Comparison of ENCODE assay signal across 17 cellular contexts in the genomic region with DNA sequence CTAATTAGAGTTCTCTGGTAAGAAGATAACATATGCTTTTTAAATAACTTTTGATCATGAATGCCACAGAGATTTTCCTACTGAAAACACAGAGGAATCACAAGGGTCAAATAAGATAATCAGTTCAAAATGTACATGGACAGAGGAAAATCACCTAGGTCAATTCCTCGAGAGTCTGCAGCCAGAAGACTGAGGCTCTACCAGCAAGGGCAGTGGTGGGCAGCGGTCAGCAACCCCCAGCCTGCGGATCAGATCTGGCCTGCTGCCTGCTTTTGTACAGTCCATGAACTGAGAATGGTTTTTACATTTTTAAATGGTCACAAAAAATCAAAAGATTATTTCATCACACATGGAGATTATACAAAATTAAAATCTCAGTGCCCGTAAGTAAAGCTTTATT.
A peak's percentile ranks its signal among the peaks of the same experiment; 100 is the strongest.
DNase-seq lines count a peak whose midpoint lies in the region; ATAC-seq and TF ChIP-seq lines count a peak whose summit lies in the region.
"Had no signal": no experiment of that assay in that cellular context is flagged by ENCODE, and none has a peak within 500 bp of the region (broad histone marks: within the 10 kb centered on the region; RNA-seq: fewer than 3 reads in every experiment).

No MANE protein-coding gene starts in this region.

- H3K4me1 ChIP-seq in foreskin keratinocyte, result no peaks in the 10 kb centered on the region

- TF ChIP-seq CTCF in endothelial cell (IDR thresholded peaks at IDR 0.05; ENCODE audit: unreplicated experiment) (no peak), foreskin keratinocyte (conservative IDR thresholded peaks at IDR 0.05) (no peak)

- H3K4me3 Mint-ChIP-seq in stimulated activated naive CD8-positive, alpha-beta T cell treated with anti-CD3 and anti-CD28 coated beads, Interleukin-15, Interleukin-2, amounts not matched to agents 100 ng/mL and 50 ng/mL, for 24 hours, result peak overlapping the region; percentile 80
- peak overlapping the region; percentile 73 for H3K4me3 Mint-ChIP-seq in activated CD4-positive, alpha-beta memory T cell treated with anti-CD3 and anti-CD28 coated beads, Interleukin-2, amount 10 ng/mL, durations not matched to agents 7 days and 5 days
- H3K4me3 Mint-ChIP-seq in endothelial cell (ENCODE audit: unreplicated experiment), result no peak overlapping the region
- H3K4me3 Mint-ChIP-seq: endodermal cell; stimulated activated memory B cell treated with anti-CD40 and anti-IgM and Interleukin-4, amounts not matched to agents 10 μg/mL and 1 μg/mL and 100 μg/mL, for 72 hours had no signal

- CTCF ChIA-PET in activated CD4-positive, alpha-beta memory T cell treated with anti-CD3 and anti-CD28 coated beads, Interleukin-2, amount 10 ng/mL, durations not matched to agents 7 days and 5 days (lab: Charles Lee), result interaction anchor here (0.6 to 1.9 kb wide), 5 partner anchors 8 to 49 kb away, joined by 3 to 4 read pairs (median 3); no protein-coding TSS in a partner anchor

- ATAC-seq in stimulated activated naive CD8-positive, alpha-beta T cell treated with anti-CD3 and anti-CD28 coated beads, Interleukin-15, Interleukin-2, amounts not matched to agents 100 U/mL and 50 U/mL, for 24 hours, result no peak
- no peak for ATAC-seq in GM21423 (IDR thresholded peaks at IDR 0.05; ENCODE audit: unreplicated experiment)
- ATAC-seq in foreskin keratinocyte, result no peak
- ATAC-seq: sciatic nerve; stimulated activated memory B cell treated with anti-CD40 and anti-IgM and Interleukin-4, amounts not matched to agents 10 μg/mL and 1 μg/mL and 100 μg/mL, for 72 hours had no signal

- H3K27ac Mint-ChIP-seq in stimulated activated naive CD8-positive, alpha-beta T cell treated with anti-CD3 and anti-CD28 coated beads, Interleukin-15, Interleukin-2, amounts not matched to agents 100 ng/mL and 50 ng/mL, for 24 hours, result peak overlapping the region; percentile 97
- peak overlapping the region; percentile 87 for H3K27ac Mint-ChIP-seq in activated CD4-positive, alpha-beta memory T cell treated with anti-CD3 and anti-CD28 coated beads, Interleukin-2, amount 10 ng/mL, durations not matched to agents 7 days and 5 days
- H3K27ac Mint-ChIP-seq in endothelial cell (ENCODE audit: unreplicated experiment), result peak overlapping the region; percentile 15
- H3K27ac Mint-ChIP-seq: endodermal cell had no signal

- no peak overlapping the region for H3K27ac ChIP-seq in foreskin keratinocyte
- H3K27ac ChIP-seq: ovary, RWPE1 had no signal

- H3K36me3 Mint-ChIP-seq in stimulated activated naive CD8-positive, alpha-beta T cell treated with anti-CD3 and anti-CD28 coated beads, Interleukin-15, Interleukin-2, amounts not matched to agents 100 ng/mL and 50 ng/mL, for 24 hours (ENCODE audit: low read depth), result peaks cover 72% of the 10 kb centered on the region
- peaks cover 20% of the 10 kb centered on the region for H3K36me3 Mint-ChIP-seq in activated CD4-positive, alpha-beta memory T cell treated with anti-CD3 and anti-CD28 coated beads, Interleukin-2, amount 10 ng/mL, durations not matched to agents 7 days and 5 days (ENCODE audit: low read depth)
- peaks cover 6% of the 10 kb centered on the region for H3K36me3 Mint-ChIP-seq in endothelial cell (ENCODE audit: low read depth, unreplicated experiment)

- H3K4me1 Mint-ChIP-seq in stimulated activated naive CD8-positive, alpha-beta T cell treated with anti-CD3 and anti-CD28 coated beads, Interleukin-15, Interleukin-2, amounts not matched to agents 100 ng/mL and 50 ng/mL, for 24 hours (ENCODE audit: low read depth), result peaks cover 79% of the 10 kb centered on the region
- H3K4me1 Mint-ChIP-seq in activated CD4-positive, alpha-beta memory T cell treated with anti-CD3 and anti-CD28 coated beads, Interleukin-2, amount 10 ng/mL, durations not matched to agents 7 days and 5 days, result peaks cover 71% of the 10 kb centered on the region
- peaks cover 44% of the 10 kb centered on the region for H3K4me1 Mint-ChIP-seq in endothelial cell (ENCODE audit: unreplicated experiment)

- DNase-seq in stimulated activated naive CD8-positive, alpha-beta T cell treated with anti-CD3 and anti-CD28 coated beads, Interleukin-15, Interleukin-2, amounts not matched to agents 100 U/mL and 50 U/mL, for 24 hours, result no peak
- DNase-seq in activated CD4-positive, alpha-beta memory T cell treated with anti-CD3 and anti-CD28 coated beads, Interleukin-2, amount 10 ng/mL, durations not matched to agents 7 days and 5 days, result no peak
- DNase-seq in endothelial cell (ENCODE audit: low spot score), result no peak
- no peak for DNase-seq in occipital lobe (lab: John Stamatoyannopoulos, UW)
- DNase-seq in foreskin keratinocyte, result no peak
- DNase-seq: activated CD4-positive, alpha-beta T cell treated with anti-CD3 and anti-CD28 coated beads, Interleukin-2, amount 50 U/mL, for 4 hours; endodermal cell; NCI-H1048; NCI-H1930; NCI-H446 treated with DMSO at 0.1 percent for 48 hours; ovary had no signal

- no peaks in the 10 kb centered on the region for H3K27me3 Mint-ChIP-seq in stimulated activated naive CD8-positive, alpha-beta T cell treated with anti-CD3 and anti-CD28 coated beads, Interleukin-15, Interleukin-2, amounts not matched to agents 100 ng/mL and 50 ng/mL, for 24 hours
- H3K27me3 Mint-ChIP-seq in activated CD4-positive, alpha-beta memory T cell treated with anti-CD3 and anti-CD28 coated beads, Interleukin-2, amount 10 ng/mL, durations not matched to agents 7 days and 5 days, result no peaks in the 10 kb centered on the region
- H3K27me3 Mint-ChIP-seq in endothelial cell (ENCODE audit: unreplicated experiment), result peaks cover 7% of the 10 kb centered on the region
- H3K27me3 Mint-ChIP-seq: stimulated activated memory B cell treated with anti-CD40 and anti-IgM and Interleukin-4, amounts not matched to agents 10 μg/mL and 1 μg/mL and 100 μg/mL, for 72 hours had no signal

- POLR2A ChIA-PET in activated CD4-positive, alpha-beta memory T cell treated with anti-CD3 and anti-CD28 coated beads, Interleukin-2, amount 10 ng/mL, durations not matched to agents 7 days and 5 days (lab: Charles Lee), result interaction anchor here (1.0 to 2.9 kb wide), 14 partner anchors 9 to 82 kb away, joined by 3 to 20 read pairs (median 8); no protein-coding TSS in a partner anchor

- H3K27me3 ChIP-seq in foreskin keratinocyte, result no peaks in the 10 kb centered on the region
- H3K27me3 ChIP-seq: ovary, upper lobe of left lung had no signal

- H3K9me3 Mint-ChIP-seq in stimulated activated naive CD8-positive, alpha-beta T cell treated with anti-CD3 and anti-CD28 coated beads, Interleukin-15, Interleukin-2, amounts not matched to agents 100 ng/mL and 50 ng/mL, for 24 hours, result no peaks in the 10 kb centered on the region
- H3K9me3 Mint-ChIP-seq in activated CD4-positive, alpha-beta memory T cell treated with anti-CD3 and anti-CD28 coated beads, Interleukin-2, amount 10 ng/mL, durations not matched to agents 7 days and 5 days, result no peaks in the 10 kb centered on the region
- no peaks in the 10 kb centered on the region for H3K9me3 Mint-ChIP-seq in endothelial cell (ENCODE audit: unreplicated experiment)
- H3K9me3 Mint-ChIP-seq: endodermal cell; stimulated activated memory B cell treated with anti-CD40 and anti-IgM and Interleukin-4, amounts not matched to agents 10 μg/mL and 1 μg/mL and 100 μg/mL, for 72 hours had no signal

Comparison
In these comparisons a context has a peak if more than half of its experiments do, and no peak if none do; other contexts are left out.
1. H3K27ac Mint-ChIP-seq: peak in every context shown above with its lines; median percentile 97 in stimulated activated naive CD8-positive, alpha-beta T cell treated with anti-CD3 and anti-CD28 coated beads, Interleukin-15, Interleukin-2, amounts not matched to agents 100 ng/mL and 50 ng/mL, for 24 hours; 87 in activated CD4-positive, alpha-beta memory T cell treated with anti-CD3 and anti-CD28 coated beads, Interleukin-2, amount 10 ng/mL, durations not matched to agents 7 days and 5 days; 15 in endothelial cell.